In genomic region chr7:103348959-103349358, GRCh38 we compare ENCODE assay signal across 8 cellular contexts. TPM values are rescaled to one million over a fixed set of nuclear protein-coding genes. Genes with fewer than 3 reads are reported as not detected.
DNase-seq lines count a peak whose midpoint lies in the region; TF ChIP-seq lines count a peak whose summit lies in the region.

No MANE protein-coding gene starts in this region.

- no peaks in the 10 kb centered on the region for H3K9me3 ChIP-seq in BE2C
- H3K9me3 ChIP-seq in muscle layer of duodenum (ENCODE audit: control insufficient read depth in 1 of 2, low read length in 2 of 2), result no peaks in the 10 kb centered on the region

- H3K4me1 Mint-ChIP-seq in IgD-negative memory B cell (peaks cover 40 to 47% (median 45%) of the 10 kb centered on the region in 3 donors), MCF 10A (ENCODE audit: insufficient read depth, unreplicated experiment) (peaks cover 31% of the 10 kb centered on the region)

- no peaks in the 10 kb centered on the region for H3K36me3 Mint-ChIP-seq in IgD-negative memory B cell
- peaks cover 15% of the 10 kb centered on the region for H3K36me3 Mint-ChIP-seq in MCF 10A (ENCODE audit: insufficient read depth, unreplicated experiment)

- CTCF ChIA-PET in MCF 10A (lab: Yijun Ruan, JAX), result interaction anchor here (0.7 kb wide), 1 partner anchor 62 kb away, joined by 3 read pairs; no protein-coding TSS in a partner anchor

- POLR2A ChIA-PET in MCF 10A (lab: Yijun Ruan, JAX), result interaction anchor here (1.2 to 3.4 kb wide), 4 partner anchors 10 to 56 kb away, joined by 3 to 14 read pairs (median 10); partner anchors contain the start of gene PMPCB

- BruUV-seq in MCF 10A (replicated peaks; lab: Mats Ljungman, UMichigan), result no TSS peak

- H3K27ac Mint-ChIP-seq in IgD-negative memory B cell, result peak overlapping the region in 2 of 3 donors; percentile 50 to 99
- H3K27ac Mint-ChIP-seq in MCF 10A (ENCODE audit: low read depth, unreplicated experiment), result peak overlapping the region; percentile 99

- no peak overlapping the region for H3K27ac ChIP-seq in muscle layer of duodenum (ENCODE audit: low read length)

- H3K9me3 Mint-ChIP-seq in IgD-negative memory B cell (no peaks in the 10 kb centered on the region), MCF 10A (ENCODE audit: unreplicated experiment) (no peaks in the 10 kb centered on the region)

- H3K27me3 ChIP-seq in BE2C (no peaks in the 10 kb centered on the region), muscle layer of duodenum (ENCODE audit: low read depth, low read length) (no peaks in the 10 kb centered on the region)

- H3K36me3 ChIP-seq in BE2C (peaks cover 19% of the 10 kb centered on the region), muscle layer of duodenum (ENCODE audit: control insufficient read depth in 1 of 2, insufficient read depth in 2 of 2, low read length in 2 of 2) (peaks cover 3 to 10% of the 10 kb centered on the region in 2 donors)

- H3K4me3 Mint-ChIP-seq in IgD-negative memory B cell, result peak overlapping the region; percentile 89 to 100 (median 98)
- H3K4me3 Mint-ChIP-seq in MCF 10A (ENCODE audit: unreplicated experiment), result peak overlapping the region; percentile 98

- TF ChIP-seq CTCF in BE2C (IDR thresholded peaks at IDR 0.05; ENCODE audit: low read depth, low read length) (no peak), MCF 10A (IDR thresholded peaks at IDR 0.05; ENCODE audit: unreplicated experiment) (no peak)

- H3K27me3 Mint-ChIP-seq in IgD-negative memory B cell, result peaks cover 1% of the 10 kb centered on the region
- H3K27me3 Mint-ChIP-seq in MCF 10A (ENCODE audit: insufficient read depth, unreplicated experiment), result no peaks in the 10 kb centered on the region

- DNase-seq in BE2C, result no peak
- DNase-seq in MCF 10A (ENCODE audit: unreplicated experiment), result no peak
- DNase-seq in anterior cingulate cortex (lab: John Stamatoyannopoulos, UW), result no peak
- no peak for DNase-seq in central memory CD4-positive, alpha-beta T cell
- DNase-seq in SHP77 treated with DMSO at 0.1 percent for 48 hours (lab: John Stamatoyannopoulos, UW), result no peak
- DNase-seq in effector CD4-positive, alpha-beta T cell, result no peak

- H3K4me3 ChIP-seq in BE2C (ENCODE audit: low read depth, low read length), result peak overlapping the region; percentile 97
- peak overlapping the region; percentile 91 for H3K4me3 ChIP-seq in muscle layer of duodenum (ENCODE audit: low read depth in 1 of 2, low read length in 2 of 2)

- H3K4me1 ChIP-seq in BE2C (no peaks in the 10 kb centered on the region), muscle layer of duodenum (ENCODE audit: control insufficient read depth in 1 of 2, insufficient read depth in 2 of 2, low read length in 2 of 2) (peaks cover 11 to 57% of the 10 kb centered on the region in 2 donors)

- intact Hi-C loops in MCF 10A (cut with micrococcal nuclease), result loop anchor here (10.0 kb wide), 1 partner anchor 54 kb away; the partner anchor contains the start of gene PMPCB

RNA-seq across cellular contexts. Expression of gene PSMC2, which starts 1.5 kb away (rescaled TPM):
- 144 TPM for polyA plus RNA-seq in BE2C (2012; ENCODE audit: insufficient read depth, insufficient read length, low read depth)
- polyA plus RNA-seq in IgD-negative memory B cell, result 89.1 TPM
- 98.3 and 98.8 TPM in 2 replicates for total RNA-seq in MCF 10A (2022)

RNA-seq across cellular contexts. Expression of gene DNAJC2, which starts 4.4 kb away (rescaled TPM):
- polyA plus RNA-seq in BE2C (2012; ENCODE audit: insufficient read depth, insufficient read length, low read depth), result 37.7 TPM
- polyA plus RNA-seq in IgD-negative memory B cell, result 21.9 TPM
- 37.1 and 58.2 TPM in 2 replicates for total RNA-seq in MCF 10A (2022)

RNA-seq across cellular contexts. Expression of gene PMPCB, which starts 51.7 kb away (rescaled TPM):
- polyA plus RNA-seq in BE2C (2012; ENCODE audit: insufficient read depth, insufficient read length, low read depth), result 42.1 TPM
- polyA plus RNA-seq in IgD-negative memory B cell, result 62.6 TPM
- total RNA-seq in MCF 10A (2022), result 64.9 and 73.9 TPM in 2 replicates
